13 cellular contexts compared by ENCODE assay signal in the genomic region with DNA sequence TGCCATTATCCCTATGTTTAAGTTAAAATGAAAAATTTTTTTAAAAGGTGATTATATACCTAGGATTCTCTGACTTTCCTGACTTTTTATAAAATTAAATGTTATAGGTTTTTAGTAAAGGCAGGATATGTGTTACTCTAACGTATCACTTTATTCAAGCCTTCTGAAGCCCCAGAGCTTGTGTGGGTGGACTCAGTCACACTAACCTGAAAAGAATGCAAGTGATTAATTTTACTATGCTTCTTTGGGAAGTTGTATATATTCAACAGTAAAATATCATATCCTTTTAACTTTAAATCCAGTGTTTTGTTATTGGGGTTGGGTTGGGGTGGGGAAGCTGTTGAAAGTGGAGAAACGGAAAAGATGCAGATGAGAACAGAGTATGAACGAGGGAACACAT. TPM values are rescaled to one million over a fixed set of nuclear protein-coding genes. Genes with fewer than 3 reads are reported as not detected.
DNase-seq lines count a peak whose midpoint lies in the region; ATAC-seq and TF ChIP-seq lines count a peak whose summit lies in the region.
"Had no signal": no experiment of that assay in that cellular context is flagged by ENCODE, and none has a peak within 500 bp of the region (broad histone marks: within the 10 kb centered on the region; RNA-seq: fewer than 3 reads in every experiment).

No MANE protein-coding gene starts in this region.

- H3K27me3 ChIP-seq in skeletal muscle tissue (ENCODE audit: control insufficient read depth in 3 of 3, insufficient read depth in 3 of 3, low read length in 3 of 3), result no peaks in the 10 kb centered on the region
- H3K27me3 ChIP-seq: adrenal gland, SJCRH30 had no signal

- H3K36me3 ChIP-seq in skeletal muscle tissue (ENCODE audit: control insufficient read depth in 3 of 3, insufficient read depth in 3 of 3, low read length in 3 of 3), result peaks cover 0 to 21% (median 17%) of the 10 kb centered on the region in 3 donors
- H3K36me3 ChIP-seq: adrenal gland had no signal

- H3K9me3 ChIP-seq in skeletal muscle tissue (ENCODE audit: control insufficient read depth in 3 of 3, low read length in 3 of 3), result no peaks in the 10 kb centered on the region
- H3K9me3 ChIP-seq: adrenal gland, SJCRH30 had no signal

- ATAC-seq in GM18520 (IDR thresholded peaks at IDR 0.05; ENCODE audit: unreplicated experiment), result no peak
- no peak for ATAC-seq in GM18519 (IDR thresholded peaks at IDR 0.05; ENCODE audit: low FRiP score, unreplicated experiment)
- ATAC-seq: activated T-cell treated with anti-CD3 and anti-CD28 coated beads, Interleukin-2, amount 50 U/mL, for 72 hours had no signal

- peaks cover 51 to 70% (median 53%) of the 10 kb centered on the region in 3 donors for H3K4me1 ChIP-seq in skeletal muscle tissue (ENCODE audit: control insufficient read depth in 3 of 3, insufficient read depth in 3 of 3, low read length in 3 of 3)
- H3K4me1 ChIP-seq: adrenal gland had no signal

- H3K9ac ChIP-seq in skeletal muscle tissue (ENCODE audit: low read depth in 1 of 3, low read length in 3 of 3), result peak overlapping the region in 1 of 3 donors; percentile 10

- H3K27ac ChIP-seq in skeletal muscle tissue (ENCODE audit: low read depth, low read length), result peak overlapping the region; percentile 83
- H3K27ac ChIP-seq in coronary artery, result peak overlapping the region in 1 of 2 donors; percentile 77

- no peak for TF ChIP-seq CTCF in fibroblast of the aortic adventitia (IDR thresholded peaks at IDR 0.05; ENCODE audit: insufficient read depth, low read length)
- TF ChIP-seq CTCF in coronary artery (IDR thresholded peaks at IDR 0.05), result no peak

- H3K4me3 ChIP-seq in fibroblast of the aortic adventitia (ENCODE audit: low read depth, low read length) (no peak overlapping the region), skeletal muscle tissue (ENCODE audit: low read length in 3 of 3) (no peak overlapping the region), coronary artery (no peak overlapping the region)
- H3K4me3 ChIP-seq: adrenal gland, SJCRH30 had no signal

- DNase-seq in ELR (ENCODE audit: low read depth), result peak; percentile 74
- peak; percentile 60 for DNase-seq in amniotic epithelial cell (ENCODE audit: low read depth)
- peak; percentile 44 for DNase-seq in fibroblast of the aortic adventitia (ENCODE audit: low read depth)
- DNase-seq in NCI-H2196 (lab: John Stamatoyannopoulos, UW; ENCODE audit: unreplicated experiment), result no peak
- no peak for DNase-seq in coronary artery (ENCODE audit: low spot score)
- DNase-seq: activated CD4-positive, alpha-beta T cell treated with anti-CD3 and anti-CD28 coated beads, Interleukin-2, amount 50 U/mL, for 4 hours; activated T-cell treated with anti-CD3 and anti-CD28 coated beads, Interleukin-2, amount 50 U/mL, for 72 hours; adrenal gland; CD8-positive, alpha-beta memory T cell; SJCRH30 had no signal

RNA-seq across cellular contexts. Expression of gene PDLIM3, which starts 22.8 kb away (rescaled TPM):
- 3.0 and 10.1 TPM in 2 replicates for total RNA-seq in fibroblast of the aortic adventitia (ENCODE audit: low replicate concordance)
- 415 TPM for total RNA-seq in skeletal muscle tissue
- total RNA-seq: CD8-positive, alpha-beta memory T cell had no signal

RNA-seq across cellular contexts. Expression of gene CCDC110, which starts 41.0 kb away (rescaled TPM):
- total RNA-seq in fibroblast of the aortic adventitia (ENCODE audit: low replicate concordance) (4.2 and 5.4 TPM in 2 replicates), skeletal muscle tissue (0.52 TPM)
- total RNA-seq: CD8-positive, alpha-beta memory T cell; SJCRH30 had no signal

Comparison
In these comparisons a context has a peak if more than half of its experiments do, and no peak if none do; other contexts are left out.
1. DNase-seq: peak in ELR (single experiment), amniotic epithelial cell (single experiment) and fibroblast of the aortic adventitia (single experiment); none in NCI-H2196 (single experiment) and coronary artery (single experiment).
2. RNA of gene PDLIM3, which starts 22.8 kb away (total RNA-seq): 415 TPM in skeletal muscle tissue (single experiment); 3.0 to 10.1 TPM in fibroblast of the aortic adventitia; every median in the first group is over 10 times any median in the second.